Comparison of ENCODE assay signal across 1 cellular context in genomic region chr12:12719496-12719895, GRCh38.
A peak's percentile ranks its signal among the peaks of the same experiment; 100 is the strongest.
TF ChIP-seq lines count a peak whose summit lies in the region.

No MANE protein-coding gene starts in this region.

TF ChIP-seq in HepG2, 621 proteins besides CTCF, POLR2A, EP300 and RAD21:
- TF ChIP-seq SCMH1 (CRISPR knock-in tag; IDR thresholded peaks at IDR 0.05; ENCODE audit: borderline replicate concordance) = no peak
- peak; percentile 1; the same call in 1 of the 2 replicates for TF ChIP-seq SAP130 (CRISPR knock-in tag; IDR thresholded peaks at IDR 0.05; ENCODE audit: low read depth)
- TF ChIP-seq SRY (CRISPR knock-in tag; IDR thresholded peaks at IDR 0.05) = no peak
- TF ChIP-seq TFE3 (CRISPR knock-in tag; IDR thresholded peaks at IDR 0.05) = no peak
- peak; percentile 57 for TF ChIP-seq RBFOX2 (IDR thresholded peaks at IDR 0.05; ENCODE audit: low read depth, low read length)
